In genomic region chr10:29469481-29470354, GRCh38 we compare ENCODE assay signal across 15 cellular contexts.
A peak's percentile ranks its signal among the peaks of the same experiment; 100 is the strongest.
DNase-seq lines count a peak whose midpoint lies in the region; ATAC-seq and TF ChIP-seq lines count a peak whose summit lies in the region.
"Had no signal": no experiment of that assay in that cellular context is flagged by ENCODE, and none has a peak within 500 bp of the region (broad histone marks: within the 10 kb centered on the region; RNA-seq: fewer than 3 reads in every experiment).

No MANE protein-coding gene starts in this region.

- H3K14ac ChIP-seq in H9 (ENCODE audit: insufficient read depth, low read length), result no peak overlapping the region

- H3K4me1 ChIP-seq in H9 (ENCODE audit: insufficient read depth, low read length) (no peaks in the 10 kb centered on the region; the same call in 1 of the 2 replicates), body of pancreas (peaks cover 22% of the 10 kb centered on the region), thoracic aorta (ENCODE audit: control insufficient read depth in 1 of 2, low read depth in 2 of 2) (peaks cover 8 to 49% of the 10 kb centered on the region in 2 donors), stomach (peaks cover 0 to 32% (median 12%) of the 10 kb centered on the region in 4 donors)

- no peak overlapping the region for H2BK20ac ChIP-seq in H9 (ENCODE audit: low read depth, low read length, poor library complexity, severe bottlenecking)

- no peak overlapping the region for H2AFZ ChIP-seq in H9 (ENCODE audit: low read length)

- no peaks in the 10 kb centered on the region for H3K27me3 Mint-ChIP-seq in H9 (ENCODE audit: low read depth)
- H3K27me3 Mint-ChIP-seq in neural crest cell (ENCODE audit: low read depth), result no peaks in the 10 kb centered on the region

- peak; percentile 26 for ATAC-seq in body of pancreas
- ATAC-seq in thoracic aorta (ENCODE audit: insufficient number of reproducible peaks, low FRiP score, low read depth), result no peak
- no peak for ATAC-seq in HG03378 (IDR thresholded peaks at IDR 0.05; ENCODE audit: unreplicated experiment)

- H3K56ac ChIP-seq in H9 (ENCODE audit: insufficient read length, low read depth, low read length), result no peak overlapping the region

- H3K36me3 ChIP-seq in body of pancreas (replicated peaks in 1 of 2; ENCODE audit: insufficient read depth in 1 of 2, low read depth in 2 of 2) (peaks cover 4 to 6% of the 10 kb centered on the region in 2 donors), thoracic aorta (peaks cover 71% of the 10 kb centered on the region), stomach (peaks cover 42 to 96% (median 92%) of the 10 kb centered on the region in 4 donors)

- no peak overlapping the region for H2BK5ac ChIP-seq in H9 (ENCODE audit: insufficient read length, low read length)

- no peak overlapping the region for H3T11ph ChIP-seq in H9 (ENCODE audit: low read length)

- DNase-seq in H9 (no peak), body of pancreas (peak in 2 of 4 donors; percentile 46 to 48), neural crest cell (ENCODE audit: low read depth, low spot score) (no peak), thoracic aorta (ENCODE audit: low spot score) (no peak), NCI-H1694 (lab: John Stamatoyannopoulos, UW) (no peak), stomach (no peak)
- DNase-seq: activated naive CD4-positive, alpha-beta T cell; Kasumi-1; NCI-H1105; NCI-H2107; NCI-H526 treated with DMSO at 0.1 percent for 48 hours had no signal

- no peak overlapping the region for H3K23ac ChIP-seq in H9 (ENCODE audit: insufficient read length, low read depth, low read length)

- H3K27me3 ChIP-seq in H9 (ENCODE audit: insufficient read depth, low read length) (no peaks in the 10 kb centered on the region), body of pancreas (no peaks in the 10 kb centered on the region), thoracic aorta (replicated peaks; ENCODE audit: insufficient read depth) (no peaks in the 10 kb centered on the region), stomach (no peaks in the 10 kb centered on the region)

- no peaks in the 10 kb centered on the region for H4K20me1 ChIP-seq in H9 (ENCODE audit: control insufficient read depth, insufficient read depth, insufficient read length)

- H3K4me3 ChIP-seq in body of pancreas, result no peak overlapping the region
- no peak overlapping the region for H3K4me3 ChIP-seq in thoracic aorta
- no peak overlapping the region for H3K4me3 ChIP-seq in stomach
- H3K4me3 ChIP-seq: skin epidermis had no signal

- no peak overlapping the region for H3K18ac ChIP-seq in H9 (ENCODE audit: insufficient read length, low read depth, low read length)

- H3K4me3 Mint-ChIP-seq in H9 (no peak overlapping the region), neural crest cell (no peak overlapping the region)
- H3K4me3 Mint-ChIP-seq: endodermal cell had no signal

- no peaks in the 10 kb centered on the region for H3K79me1 ChIP-seq in H9 (ENCODE audit: insufficient read depth, low read depth, low read length, poor library complexity, severe bottlenecking)

- no peak overlapping the region for H4K5ac ChIP-seq in H9 (ENCODE audit: insufficient read length, low read depth, low read length)

- no peaks in the 10 kb centered on the region for H3K23me2 ChIP-seq in H9 (ENCODE audit: insufficient read length, low read depth, low read length, poor library complexity, severe bottlenecking)

- no peak overlapping the region for H2BK12ac ChIP-seq in H9 (ENCODE audit: insufficient read length, low read depth, low read length)

- no peak overlapping the region for H2AK5ac ChIP-seq in H9 (ENCODE audit: insufficient read length, low read length)

- no peak for TF ChIP-seq EP300 in stomach (IDR thresholded peaks at IDR 0.05)

- intact Hi-C loops in body of pancreas (cut with DNase I), result no loop called here
- intact Hi-C loops in stomach (cut with DNase I; ENCODE audit: low total_unique reads), result no loop called here

- WGBS in H9 (ENCODE audit: extremely low coverage, insufficient read length, low lambda C conversion rate), result no CpG with 5 or more reads among the region's 28 CpGs
- WGBS in body of pancreas, 2 donors, result 63% methylated on average over 24 to 28 of the region's 28 CpGs
- WGBS in stomach, 5 donors, result 85 to 92% (median 88%) methylated on average over 24 to 28 of the region's 28 CpGs

- H3K36me3 Mint-ChIP-seq in H9 (ENCODE audit: insufficient read depth in 1 of 3, low read depth in 3 of 3) (peaks cover 10 to 37% (median 17%) of the 10 kb centered on the region in 3 experiments), neural crest cell (ENCODE audit: low read depth) (peaks cover 32% of the 10 kb centered on the region)

- TF ChIP-seq POLR2A in body of pancreas (IDR thresholded peaks at IDR 0.05) (no peak), stomach (IDR thresholded peaks at IDR 0.05) (no peak)

- H2BK120ac ChIP-seq in H9 (ENCODE audit: low read depth, low read length, poor library complexity, severe bottlenecking), result no peak overlapping the region

- H3K27ac Mint-ChIP-seq in H9, result peak overlapping the region in 2 of 3 experiments; percentile 72 to 93; a peak in 3 of 7 replicates
- H3K27ac Mint-ChIP-seq in neural crest cell (ENCODE audit: unreplicated experiment), result peak overlapping the region; percentile 62

- no peak overlapping the region for H3K4me2 ChIP-seq in H9 (ENCODE audit: insufficient read depth, insufficient read length, low read length)

- no peak overlapping the region for H3K4ac ChIP-seq in H9 (ENCODE audit: low read depth, low read length)

- peaks cover 17 to 38% of the 10 kb centered on the region in 2 experiments for H3K4me1 Mint-ChIP-seq in H9
- H3K4me1 Mint-ChIP-seq in neural crest cell, result peaks cover 3% of the 10 kb centered on the region

- TF ChIP-seq CTCF in H9 (conservative IDR thresholded peaks at IDR 0.05) (no peak), body of pancreas (IDR thresholded peaks at IDR 0.05) (no peak), neural crest cell (conservative IDR thresholded peaks at IDR 0.05) (no peak), thoracic aorta (IDR thresholded peaks at IDR 0.05) (no peak), stomach (IDR thresholded peaks at IDR 0.05) (no peak)

- no peak overlapping the region for H4K8ac ChIP-seq in H9 (replicated peaks; ENCODE audit: insufficient read length, low read depth, low read length)

- no peak overlapping the region for H2BK15ac ChIP-seq in H9 (ENCODE audit: low read depth, low read length)

- H3K9me3 ChIP-seq in H9 (ENCODE audit: control insufficient read depth, low read depth, low read length) (no peaks in the 10 kb centered on the region), body of pancreas (no peaks in the 10 kb centered on the region), thoracic aorta (no peaks in the 10 kb centered on the region), stomach (no peaks in the 10 kb centered on the region)

- no peaks in the 10 kb centered on the region for H3K79me2 ChIP-seq in H9 (ENCODE audit: insufficient read depth, low read length)

- H4K91ac ChIP-seq in H9 (ENCODE audit: insufficient read length, low read depth, low read length), result no peak overlapping the region

- H3K9me3 Mint-ChIP-seq in H9 (no peaks in the 10 kb centered on the region), neural crest cell (no peaks in the 10 kb centered on the region)
- H3K9me3 Mint-ChIP-seq: endodermal cell had no signal

- no peak overlapping the region for H3K9ac ChIP-seq in H9 (ENCODE audit: extremely low read depth, insufficient read length, low read length)

- no peak overlapping the region for H3K27ac ChIP-seq in H9 (ENCODE audit: insufficient read length, low read depth, low read length)
- H3K27ac ChIP-seq in body of pancreas, result peak overlapping the region in 1 of 4 donors; percentile 6
- H3K27ac ChIP-seq in thoracic aorta, result peak overlapping the region; percentile 46 to 69
- H3K27ac ChIP-seq in stomach, result peak overlapping the region in 2 of 5 donors; percentile 36 to 56
- H3K27ac ChIP-seq: VCaP had no signal
